In genomic region chr11:133918606-133919260, GRCh38 we compare ENCODE assay signal across 1 cellular context.
TF ChIP-seq lines count a peak whose summit lies in the region.

No MANE protein-coding gene starts in this region.

TF ChIP-seq in WTC11, 78 proteins besides CTCF, POLR2A, EP300 and RAD21 (continued from another document):
- TF ChIP-seq AR (CRISPR knock-in tag; IDR thresholded peaks at IDR 0.05) (no peak), NR2C2 (CRISPR knock-in tag; IDR thresholded peaks at IDR 0.05) (no peak), IRF1 (CRISPR knock-in tag; IDR thresholded peaks at IDR 0.05) (no peak), NFE2L1 (CRISPR knock-in tag; IDR thresholded peaks at IDR 0.05) (no peak), TP53 (CRISPR knock-in tag; IDR thresholded peaks at IDR 0.05) (no peak), ZNF281 (CRISPR knock-in tag; IDR thresholded peaks at IDR 0.05) (no peak), ATF6 (CRISPR knock-in tag; IDR thresholded peaks at IDR 0.05) (no peak), GABPB1 (CRISPR knock-in tag; IDR thresholded peaks at IDR 0.05) (no peak), ZNF396 (CRISPR knock-in tag; IDR thresholded peaks at IDR 0.05; ENCODE audit: borderline replicate concordance) (no peak)
- TF ChIP-seq, protein P1, sequence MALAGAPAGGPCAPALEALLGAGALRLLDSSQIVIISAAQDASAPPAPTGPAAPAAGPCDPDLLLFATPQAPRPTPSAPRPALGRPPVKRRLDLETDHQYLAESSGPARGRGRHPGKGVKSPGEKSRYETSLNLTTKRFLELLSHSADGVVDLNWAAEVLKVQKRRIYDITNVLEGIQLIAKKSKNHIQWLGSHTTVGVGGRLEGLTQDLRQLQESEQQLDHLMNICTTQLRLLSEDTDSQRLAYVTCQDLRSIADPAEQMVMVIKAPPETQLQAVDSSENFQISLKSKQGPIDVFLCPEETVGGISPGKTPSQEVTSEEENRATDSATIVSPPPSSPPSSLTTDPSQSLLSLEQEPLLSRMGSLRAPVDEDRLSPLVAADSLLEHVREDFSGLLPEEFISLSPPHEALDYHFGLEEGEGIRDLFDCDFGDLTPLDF (CRISPR knock-in tag; IDR thresholded peaks at IDR 0.05), result no peak
- TF ChIP-seq, protein P2, sequence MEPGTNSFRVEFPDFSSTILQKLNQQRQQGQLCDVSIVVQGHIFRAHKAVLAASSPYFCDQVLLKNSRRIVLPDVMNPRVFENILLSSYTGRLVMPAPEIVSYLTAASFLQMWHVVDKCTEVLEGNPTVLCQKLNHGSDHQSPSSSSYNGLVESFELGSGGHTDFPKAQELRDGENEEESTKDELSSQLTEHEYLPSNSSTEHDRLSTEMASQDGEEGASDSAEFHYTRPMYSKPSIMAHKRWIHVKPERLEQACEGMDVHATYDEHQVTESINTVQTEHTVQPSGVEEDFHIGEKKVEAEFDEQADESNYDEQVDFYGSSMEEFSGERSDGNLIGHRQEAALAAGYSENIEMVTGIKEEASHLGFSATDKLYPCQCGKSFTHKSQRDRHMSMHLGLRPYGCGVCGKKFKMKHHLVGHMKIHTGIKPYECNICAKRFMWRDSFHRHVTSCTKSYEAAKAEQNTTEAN (CRISPR knock-in tag; IDR thresholded peaks at IDR 0.05), result no peak
TF ChIP-seq in WTC11: peak in this region for 0.
